In the genomic region with DNA sequence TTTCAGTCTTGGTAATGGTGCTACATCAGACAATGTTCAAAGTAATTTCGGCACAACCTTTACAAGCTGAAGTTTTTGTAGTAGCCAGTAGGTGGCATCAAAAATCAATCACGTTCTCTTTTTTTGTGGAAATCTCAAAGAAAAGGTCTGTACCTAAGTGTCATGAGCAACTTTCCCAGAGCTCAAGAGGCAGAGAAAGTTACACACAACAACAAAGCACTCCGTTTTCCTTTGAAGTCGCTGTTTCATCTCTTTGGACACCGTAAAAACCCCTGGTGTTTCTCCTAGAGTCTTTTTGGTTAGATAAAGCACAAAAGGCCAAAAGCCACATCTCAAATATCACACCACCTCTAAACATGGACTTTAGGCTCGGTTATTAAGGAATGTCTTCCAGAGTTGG, we compare ENCODE assay signal across 8 cellular contexts.
A peak's percentile ranks its signal among the peaks of the same experiment; 100 is the strongest.
DNase-seq lines count a peak whose midpoint lies in the region; ATAC-seq and TF ChIP-seq lines count a peak whose summit lies in the region.

No MANE protein-coding gene starts in this region.

- no peaks in the 10 kb centered on the region for H3F3A ChIP-seq in neural cell (ENCODE audit: insufficient read depth, low read length, poor library complexity, severe bottlenecking)

- no peaks in the 10 kb centered on the region for H3K4me1 Mint-ChIP-seq in activated naive CD4-positive, alpha-beta T cell treated with anti-CD3 and anti-CD28 coated beads, Interleukin-2, amount 10 ng/mL, durations not matched to agents 7 days and 5 days

- no peaks in the 10 kb centered on the region for H3K9me2 ChIP-seq in neural cell (ENCODE audit: insufficient read depth, low read length)

- no peaks in the 10 kb centered on the region for H3K36me3 ChIP-seq in neural cell (ENCODE audit: insufficient read depth, low read length)

- H3K27me3 Mint-ChIP-seq in activated naive CD4-positive, alpha-beta T cell treated with anti-CD3 and anti-CD28 coated beads, Interleukin-2, amount 10 ng/mL, durations not matched to agents 7 days and 5 days = no peaks in the 10 kb centered on the region

- H3K9me3 ChIP-seq in neural cell (ENCODE audit: low read length) = no peaks in the 10 kb centered on the region

- CTCF ChIA-PET in activated naive CD4-positive, alpha-beta T cell treated with anti-CD3 and anti-CD28 coated beads, Interleukin-2, amount 10 ng/mL, durations not matched to agents 7 days and 5 days (lab: Charles Lee) = interaction anchor here (0.7 to 1.9 kb wide), 10 partner anchors 9 to 372 kb away, joined by 3 to 11 read pairs (median 4); no protein-coding TSS in a partner anchor

- H3K79me2 ChIP-seq in neural cell (replicated peaks; ENCODE audit: insufficient read depth, low read length) = no peaks in the 10 kb centered on the region

- no peaks in the 10 kb centered on the region for H3K9me3 Mint-ChIP-seq in activated naive CD4-positive, alpha-beta T cell treated with anti-CD3 and anti-CD28 coated beads, Interleukin-2, amount 10 ng/mL, durations not matched to agents 7 days and 5 days

- peak; percentile 87 for TF ChIP-seq RAD21 in neural cell (conservative IDR thresholded peaks at IDR 0.05)

- H3K4me3 ChIP-seq in neural cell (ENCODE audit: low read length) = no peak overlapping the region

- no peak overlapping the region for H3K4me2 ChIP-seq in neural cell (ENCODE audit: low read length)

- H3K27ac ChIP-seq in neural cell (ENCODE audit: low read length) = no peak overlapping the region

- H3K27ac Mint-ChIP-seq in activated naive CD4-positive, alpha-beta T cell treated with anti-CD3 and anti-CD28 coated beads, Interleukin-2, amount 10 ng/mL, durations not matched to agents 7 days and 5 days = no peak overlapping the region

- no peak overlapping the region for H3K4me3 Mint-ChIP-seq in activated naive CD4-positive, alpha-beta T cell treated with anti-CD3 and anti-CD28 coated beads, Interleukin-2, amount 10 ng/mL, durations not matched to agents 7 days and 5 days

- no peaks in the 10 kb centered on the region for H3K27me3 ChIP-seq in neural cell (ENCODE audit: insufficient read depth, low read depth, low read length)

- peak; percentile 85 for TF ChIP-seq CTCF in neural cell (IDR thresholded peaks at IDR 0.05; ENCODE audit: poor library complexity, severe bottlenecking)

- ATAC-seq in GM19372 (IDR thresholded peaks at IDR 0.05; ENCODE audit: low read depth, unreplicated experiment) (peak; percentile 73), HG03432 (IDR thresholded peaks at IDR 0.05; ENCODE audit: unreplicated experiment) (peak; percentile 94)

- H2AFZ ChIP-seq in neural cell (ENCODE audit: low read depth, low read length) = no peak overlapping the region

- TF ChIP-seq EP300 in neural cell (conservative IDR thresholded peaks at IDR 0.05; ENCODE audit: poor library complexity, severe bottlenecking) = no peak

- no peaks in the 10 kb centered on the region for H3K36me3 Mint-ChIP-seq in activated naive CD4-positive, alpha-beta T cell treated with anti-CD3 and anti-CD28 coated beads, Interleukin-2, amount 10 ng/mL, durations not matched to agents 7 days and 5 days

- no peak overlapping the region for H3K9ac ChIP-seq in neural cell (ENCODE audit: low read length)

- DNase-seq in DMS53 (lab: John Stamatoyannopoulos, UW) (peak; percentile 83), NCI-H526 treated with DMSO at 0.1 percent for 48 hours (lab: John Stamatoyannopoulos, UW) (peak; percentile 27), dedifferentiated amniotic fluid mesenchymal stem cell (ENCODE audit: extremely low spot score) (peak; percentile 61)
- DNase-seq in stimulated activated CD4-positive, alpha-beta T cell treated with anti-CD3 and anti-CD28 coated beads, Interleukin-15, amount 100 ng/mL, for 24 hours = no peak
- no peak for DNase-seq in activated naive CD4-positive, alpha-beta T cell treated with anti-CD3 and anti-CD28 coated beads, Interleukin-2, amount 10 ng/mL, durations not matched to agents 7 days and 5 days

- H4K20me1 ChIP-seq in neural cell (ENCODE audit: insufficient read depth) = no peaks in the 10 kb centered on the region

TF ChIP-seq in neural cell, 6 proteins besides CTCF, POLR2A, EP300 and RAD21:
- TF ChIP-seq POLR2AphosphoS5 (IDR thresholded peaks at IDR 0.05) = no peak
- TF ChIP-seq SMC3 (conservative IDR thresholded peaks at IDR 0.05; ENCODE audit: poor library complexity) = peak; percentile 89
- TF ChIP-seq TAF1 (IDR thresholded peaks at IDR 0.05; ENCODE audit: low read depth) = no peak
- TF ChIP-seq, protein P1, sequence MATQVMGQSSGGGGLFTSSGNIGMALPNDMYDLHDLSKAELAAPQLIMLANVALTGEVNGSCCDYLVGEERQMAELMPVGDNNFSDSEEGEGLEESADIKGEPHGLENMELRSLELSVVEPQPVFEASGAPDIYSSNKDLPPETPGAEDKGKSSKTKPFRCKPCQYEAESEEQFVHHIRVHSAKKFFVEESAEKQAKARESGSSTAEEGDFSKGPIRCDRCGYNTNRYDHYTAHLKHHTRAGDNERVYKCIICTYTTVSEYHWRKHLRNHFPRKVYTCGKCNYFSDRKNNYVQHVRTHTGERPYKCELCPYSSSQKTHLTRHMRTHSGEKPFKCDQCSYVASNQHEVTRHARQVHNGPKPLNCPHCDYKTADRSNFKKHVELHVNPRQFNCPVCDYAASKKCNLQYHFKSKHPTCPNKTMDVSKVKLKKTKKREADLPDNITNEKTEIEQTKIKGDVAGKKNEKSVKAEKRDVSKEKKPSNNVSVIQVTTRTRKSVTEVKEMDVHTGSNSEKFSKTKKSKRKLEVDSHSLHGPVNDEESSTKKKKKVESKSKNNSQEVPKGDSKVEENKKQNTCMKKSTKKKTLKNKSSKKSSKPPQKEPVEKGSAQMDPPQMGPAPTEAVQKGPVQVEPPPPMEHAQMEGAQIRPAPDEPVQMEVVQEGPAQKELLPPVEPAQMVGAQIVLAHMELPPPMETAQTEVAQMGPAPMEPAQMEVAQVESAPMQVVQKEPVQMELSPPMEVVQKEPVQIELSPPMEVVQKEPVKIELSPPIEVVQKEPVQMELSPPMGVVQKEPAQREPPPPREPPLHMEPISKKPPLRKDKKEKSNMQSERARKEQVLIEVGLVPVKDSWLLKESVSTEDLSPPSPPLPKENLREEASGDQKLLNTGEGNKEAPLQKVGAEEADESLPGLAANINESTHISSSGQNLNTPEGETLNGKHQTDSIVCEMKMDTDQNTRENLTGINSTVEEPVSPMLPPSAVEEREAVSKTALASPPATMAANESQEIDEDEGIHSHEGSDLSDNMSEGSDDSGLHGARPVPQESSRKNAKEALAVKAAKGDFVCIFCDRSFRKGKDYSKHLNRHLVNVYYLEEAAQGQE (IDR thresholded peaks at IDR 0.05; ENCODE audit: borderline replicate concordance) = no peak
- no peak for TF ChIP-seq EZH2 (IDR thresholded peaks at IDR 0.05; ENCODE audit: borderline replicate concordance, insufficient read depth, low read length, poor library complexity, severe bottlenecking)
- no peak for TF ChIP-seq MXI1 (conservative IDR thresholded peaks at IDR 0.05; ENCODE audit: poor library complexity, severe bottlenecking)

Comparison
In these comparisons a context has a peak if more than half of its experiments do, and no peak if none do; other contexts are left out.
1. DNase-seq: peak in DMS53 (single experiment), NCI-H526 treated with DMSO at 0.1 percent for 48 hours (single experiment) and dedifferentiated amniotic fluid mesenchymal stem cell (single experiment); none in stimulated activated CD4-positive, alpha-beta T cell treated with anti-CD3 and anti-CD28 coated beads, Interleukin-15, amount 100 ng/mL, for 24 hours (single experiment) and activated naive CD4-positive, alpha-beta T cell treated with anti-CD3 and anti-CD28 coated beads, Interleukin-2, amount 10 ng/mL, durations not matched to agents 7 days and 5 days (single experiment).